In genomic region chr20:62685781-62686555, GRCh38 we compare ENCODE assay signal across 2 cellular contexts.
TF ChIP-seq lines count a peak whose summit lies in the region.

No MANE protein-coding gene starts in this region.

TF ChIP-seq in GM23338, 12 proteins besides CTCF, POLR2A, EP300 and RAD21:
- TF ChIP-seq ZNF462 (CRISPR knock-in tag; IDR thresholded peaks at IDR 0.05) (no peak), ZNF331 (CRISPR knock-in tag; IDR thresholded peaks at IDR 0.05; ENCODE audit: low read depth) (no peak)

TF ChIP-seq in SK-N-SH, 30 proteins besides CTCF, POLR2A, EP300 and RAD21 (continued from another document):
- TF ChIP-seq MAX (IDR thresholded peaks at IDR 0.05; ENCODE audit: low read depth) = no peak
- TF ChIP-seq NRF1 (IDR thresholded peaks at IDR 0.05; ENCODE audit: low read depth, low read length) = no peak
- TF ChIP-seq MXI1 (IDR thresholded peaks at IDR 0.05; ENCODE audit: low read depth, low read length) = no peak
- TF ChIP-seq TEAD4 (IDR thresholded peaks at IDR 0.05; ENCODE audit: borderline replicate concordance, insufficient read depth) = no peak
- TF ChIP-seq NFIC (IDR thresholded peaks at IDR 0.05; ENCODE audit: borderline replicate concordance) = no peak
- TF ChIP-seq REST (IDR thresholded peaks at IDR 0.05; ENCODE audit: low read depth, low read length) = no peak
- no peak for TF ChIP-seq RXRA (IDR thresholded peaks at IDR 0.05; ENCODE audit: borderline replicate concordance, low read depth)
- no peak for TF ChIP-seq SMC3 (IDR thresholded peaks at IDR 0.05; ENCODE audit: low read depth, low read length)
- no peak for TF ChIP-seq USF1 (IDR thresholded peaks at IDR 0.05; ENCODE audit: borderline replicate concordance, low read depth)
- TF ChIP-seq JUND (IDR thresholded peaks at IDR 0.05) = no peak
- TF ChIP-seq IRF3 (IDR thresholded peaks at IDR 0.05; ENCODE audit: low read depth, low read length) = no peak
- TF ChIP-seq CHD2 (IDR thresholded peaks at IDR 0.05; ENCODE audit: low read length, partially characterized antibody) = no peak
